In genomic region chr14:104147346-104148125, GRCh38 we compare ENCODE assay signal across 22 cellular contexts. TPM values are rescaled to one million over a fixed set of nuclear protein-coding genes. Genes with fewer than 3 reads are reported as not detected.
DNase-seq lines count a peak whose midpoint lies in the region; ATAC-seq and TF ChIP-seq lines count a peak whose summit lies in the region.
"Had no signal": no experiment of that assay in that cellular context is flagged by ENCODE, and none has a peak within 500 bp of the region (broad histone marks: within the 10 kb centered on the region; RNA-seq: fewer than 3 reads in every experiment).

No MANE protein-coding gene starts in this region.

- POLR2A ChIA-PET in activated CD8-positive, alpha-beta T cell treated with anti-CD3 and anti-CD28 coated beads for 36 hours (lab: Charles Lee), result no interaction called here

- no peak for TF ChIP-seq CTCF in heart left ventricle (IDR thresholded peaks at IDR 0.05)
- TF ChIP-seq CTCF in mesothelial cell of epicardium (IDR thresholded peaks at IDR 0.05; ENCODE audit: unreplicated experiment), result no peak
- no peak for TF ChIP-seq CTCF in activated CD8-positive, alpha-beta T cell treated with anti-CD3 and anti-CD28 coated beads for 36 hours (IDR thresholded peaks at IDR 0.05)

- no peak overlapping the region for H3K4me3 ChIP-seq in heart left ventricle
- H3K4me3 ChIP-seq: body of pancreas, colonic mucosa, K562, stomach had no signal

- H3K4me3 Mint-ChIP-seq in mesothelial cell of epicardium, result no peak overlapping the region
- H3K4me3 Mint-ChIP-seq in activated CD8-positive, alpha-beta T cell treated with anti-CD3 and anti-CD28 coated beads for 36 hours, result no peak overlapping the region
- H3K4me3 Mint-ChIP-seq: activated CD4-positive, alpha-beta T cell treated with anti-CD3 and anti-CD28 coated beads, Interleukin-2, amount 10 ng/mL, durations not matched to agents 7 days and 5 days; memory B cell had no signal

- CTCF ChIA-PET in activated CD8-positive, alpha-beta T cell treated with anti-CD3 and anti-CD28 coated beads for 36 hours (lab: Charles Lee), result interaction anchor here (0.7 kb wide), 1 partner anchor 186 kb away, joined by 3 read pairs; no protein-coding TSS in a partner anchor

- peak overlapping the region; percentile 97 for H3K27ac Mint-ChIP-seq in mesothelial cell of epicardium
- H3K27ac Mint-ChIP-seq in activated CD8-positive, alpha-beta T cell treated with anti-CD3 and anti-CD28 coated beads for 36 hours, result no peak overlapping the region
- H3K27ac Mint-ChIP-seq: activated CD4-positive, alpha-beta T cell treated with anti-CD3 and anti-CD28 coated beads, Interleukin-2, amount 10 ng/mL, durations not matched to agents 7 days and 5 days; memory B cell; type B pancreatic cell had no signal

- H3K27ac ChIP-seq in heart left ventricle, result peak overlapping the region in 1 of 12 donors; percentile 14
- H3K27ac ChIP-seq: body of pancreas, colonic mucosa had no signal

- no peaks in the 10 kb centered on the region for H3K36me3 Mint-ChIP-seq in mesothelial cell of epicardium
- H3K36me3 Mint-ChIP-seq in activated CD8-positive, alpha-beta T cell treated with anti-CD3 and anti-CD28 coated beads for 36 hours (ENCODE audit: low read depth), result no peaks in the 10 kb centered on the region
- H3K36me3 Mint-ChIP-seq: memory B cell, type B pancreatic cell had no signal

- no peaks in the 10 kb centered on the region for H3K9me3 Mint-ChIP-seq in mesothelial cell of epicardium
- no peaks in the 10 kb centered on the region for H3K9me3 Mint-ChIP-seq in activated CD8-positive, alpha-beta T cell treated with anti-CD3 and anti-CD28 coated beads for 36 hours
- H3K9me3 Mint-ChIP-seq: activated CD4-positive, alpha-beta T cell treated with anti-CD3 and anti-CD28 coated beads, Interleukin-2, amount 10 ng/mL, durations not matched to agents 7 days and 5 days; memory B cell; type B pancreatic cell had no signal

- H3K4me1 Mint-ChIP-seq in mesothelial cell of epicardium, result peaks cover 37% of the 10 kb centered on the region
- no peaks in the 10 kb centered on the region for H3K4me1 Mint-ChIP-seq in activated CD8-positive, alpha-beta T cell treated with anti-CD3 and anti-CD28 coated beads for 36 hours (ENCODE audit: low read depth)
- H3K4me1 Mint-ChIP-seq: activated CD4-positive, alpha-beta T cell treated with anti-CD3 and anti-CD28 coated beads, Interleukin-2, amount 10 ng/mL, durations not matched to agents 7 days and 5 days; memory B cell had no signal

- no peaks in the 10 kb centered on the region for H3K27me3 Mint-ChIP-seq in mesothelial cell of epicardium (ENCODE audit: low read depth)
- H3K27me3 Mint-ChIP-seq in activated CD8-positive, alpha-beta T cell treated with anti-CD3 and anti-CD28 coated beads for 36 hours, result no peaks in the 10 kb centered on the region
- H3K27me3 Mint-ChIP-seq: activated CD4-positive, alpha-beta T cell treated with anti-CD3 and anti-CD28 coated beads, Interleukin-2, amount 10 ng/mL, durations not matched to agents 7 days and 5 days had no signal

- H3K4me1 ChIP-seq in heart left ventricle, result peaks cover 0 to 57% (median 18%) of the 10 kb centered on the region in 12 donors
- H3K4me1 ChIP-seq: colonic mucosa had no signal

- DNase-seq in Right ventricle myocardium superior, result peak; percentile 42
- no peak for DNase-seq in cardiac septum (ENCODE audit: low spot score)
- DNase-seq in heart left ventricle, result peak in 3 of 5 donors; percentile 21 to 65 (median 26)
- no peak for DNase-seq in mesothelial cell of epicardium (ENCODE audit: low spot score in 2 of 2, unreplicated experiment in 2 of 2)
- DNase-seq in activated CD8-positive, alpha-beta T cell treated with anti-CD3 and anti-CD28 coated beads for 36 hours, result no peak
- DNase-seq in mesenteric fat pad (ENCODE audit: low spot score), result no peak
- DNase-seq: activated CD4-positive, alpha-beta T cell treated with anti-CD3 and anti-CD28 coated beads, Interleukin-2, amount 10 ng/mL, durations not matched to agents 7 days and 5 days; activated effector memory CD4-positive, alpha-beta T cell treated with Interleukin-2 at 50 U/mL for 16 hours; Calu3; colonic mucosa; HCEC 1CT; NCI-H146; NCI-H2171 treated with DMSO at 0.1 percent for 48 hours; NCI-H526 treated with DMSO at 0.1 percent for 48 hours; SIG-M5; stomach had no signal

- H3K27me3 ChIP-seq in heart left ventricle, result no peaks in the 10 kb centered on the region
- H3K27me3 ChIP-seq: body of pancreas, colonic mucosa had no signal

- no peaks in the 10 kb centered on the region for H3K9me3 ChIP-seq in heart left ventricle
- H3K9me3 ChIP-seq: body of pancreas, colonic mucosa, stomach had no signal

- 61 to 79% (median 69%) methylated on average over 20 to 28 of the region's 28 CpGs for WGBS in heart left ventricle, 4 donors

- no peak for TF ChIP-seq POLR2A in heart left ventricle (IDR thresholded peaks at IDR 0.05)

- ATAC-seq in Right ventricle myocardium superior (ENCODE audit: poor library complexity) (no peak), heart left ventricle (no peak), HG03139 (IDR thresholded peaks at IDR 0.05; ENCODE audit: unreplicated experiment) (no peak), HG03135 (IDR thresholded peaks at IDR 0.05; ENCODE audit: unreplicated experiment) (no peak)
- ATAC-seq in activated CD8-positive, alpha-beta T cell treated with anti-CD3 and anti-CD28 coated beads for 36 hours, result no peak
- ATAC-seq: body of pancreas, K562 had no signal

- peaks cover 0 to 7% (median 0%) of the 10 kb centered on the region in 9 donors for H3K36me3 ChIP-seq in heart left ventricle
- H3K36me3 ChIP-seq: colonic mucosa, stomach had no signal

- intact Hi-C loops in Right ventricle myocardium superior (cut with DNase I), result loop anchor here (10.0 kb wide), 1 partner anchor 227 kb away; no protein-coding TSS in a partner anchor
- intact Hi-C loops in cardiac septum (cut with DNase I), result no loop called here
- intact Hi-C loops in heart left ventricle (cut with DNase I), result loop anchor here in 2 of 10 donors (10.0 kb wide), 2 partner anchors 77 to 147 kb away; no protein-coding TSS in a partner anchor
- intact Hi-C loops in activated CD8-positive, alpha-beta T cell treated with anti-CD3 and anti-CD28 coated beads for 36 hours (cut with micrococcal nuclease), result loop anchor here (10.0 kb wide), 1 partner anchor 417 kb away; no protein-coding TSS in a partner anchor

RNA-seq across cellular contexts. Expression of gene KIF26A, which starts 9.1 kb away (rescaled TPM):
- total RNA-seq in Right ventricle myocardium superior, result 6.3 TPM
- 6.8 TPM for total RNA-seq in cardiac septum
- total RNA-seq in heart left ventricle, result 10 to 100 TPM in 2 of 9 donors, 1 to 10 TPM in 7; 4.9 to 12.6 (median 7.8) TPM
- 1 to 10 TPM; 5.0 to 8.0 TPM for polyA plus RNA-seq in heart left ventricle
- 18.4 to 20.0 TPM (median 19.4 TPM) in 3 replicates for total RNA-seq in mesothelial cell of epicardium
- total RNA-seq in activated CD8-positive, alpha-beta T cell treated with anti-CD3 and anti-CD28 coated beads for 36 hours, result under 1 TPM; 0.59 to 0.65 TPM
- 3.2 TPM for total RNA-seq in mesenteric fat pad
- polyA plus RNA-seq: K562 had no signal

Comparison
In these comparisons a context has a peak if more than half of its experiments do, and no peak if none do; other contexts are left out.
1. DNase-seq: peak in Right ventricle myocardium superior (single experiment) and heart left ventricle (3 of 5); none in cardiac septum (single experiment), mesothelial cell of epicardium (0 of 2), activated CD8-positive, alpha-beta T cell treated with anti-CD3 and anti-CD28 coated beads for 36 hours (single experiment) and mesenteric fat pad (single experiment).